ENCODE assay signal across 8 cellular contexts in the genomic region with DNA sequence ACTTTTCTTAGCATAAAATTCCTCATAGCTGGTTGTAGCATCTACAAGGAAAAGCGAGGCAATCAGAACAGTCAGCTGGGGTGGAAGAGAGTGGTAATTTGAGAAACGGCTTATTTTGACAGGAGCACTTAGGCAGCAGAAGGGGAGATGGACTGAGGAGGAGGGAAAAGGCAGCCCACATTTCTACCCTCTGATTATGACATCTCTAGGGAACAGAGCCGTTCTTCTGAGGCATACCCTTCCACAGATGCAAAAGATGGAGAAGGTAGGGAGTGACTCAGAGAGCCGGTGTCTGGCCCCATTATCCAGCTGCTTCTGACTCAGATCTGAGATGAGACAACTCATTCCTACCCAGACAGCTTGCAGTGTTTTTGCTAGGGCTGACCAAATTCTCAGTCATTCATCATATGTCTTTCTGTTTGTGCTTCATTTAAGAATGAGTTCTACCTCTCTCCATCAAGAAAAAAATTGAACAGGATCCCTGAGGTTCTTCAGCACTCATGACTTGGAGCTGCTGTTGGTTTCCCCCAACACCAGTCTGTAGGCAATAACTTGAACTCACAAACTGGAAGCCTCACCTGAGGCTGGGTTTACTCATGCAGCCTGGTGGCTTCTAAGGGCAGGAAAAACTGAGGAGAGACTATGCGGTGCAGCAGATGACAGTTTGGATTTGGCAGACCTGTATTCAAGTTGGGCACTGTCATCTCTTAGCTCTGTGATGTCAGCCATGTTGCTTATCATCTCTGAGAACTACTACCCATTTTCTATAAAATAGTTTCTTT. TPM values are rescaled to one million over a fixed set of nuclear protein-coding genes. Genes with fewer than 3 reads are reported as not detected.
DNase-seq lines count a peak whose midpoint lies in the region; ATAC-seq and TF ChIP-seq lines count a peak whose summit lies in the region.

No MANE protein-coding gene starts in this region.

- CTCF ChIA-PET in activated CD8-positive, alpha-beta T cell treated with anti-CD3 and anti-CD28 coated beads for 36 hours (lab: Charles Lee) = interaction anchor here (1.6 to 2.0 kb wide), 2 partner anchors 39 to 53 kb away, joined by 4 to 6 read pairs; no protein-coding TSS in a partner anchor
- CTCF ChIA-PET in activated CD8-positive, alpha-beta T cell treated with anti-CD3 and anti-CD28 coated beads, Interleukin-2, amount 10 ng/mL, durations not matched to agents 7 days and 5 days (lab: Charles Lee) = no interaction called here

- H3K4me1 Mint-ChIP-seq in activated CD8-positive, alpha-beta T cell treated with anti-CD3 and anti-CD28 coated beads for 36 hours (ENCODE audit: low read depth) = no peaks in the 10 kb centered on the region
- no peaks in the 10 kb centered on the region for H3K4me1 Mint-ChIP-seq in activated CD8-positive, alpha-beta T cell treated with anti-CD3 and anti-CD28 coated beads, Interleukin-2, amount 10 ng/mL, durations not matched to agents 7 days and 5 days (ENCODE audit: low read depth)
- H3K4me1 Mint-ChIP-seq in chondrocyte (ENCODE audit: low read depth) = peaks cover 16% of the 10 kb centered on the region
- no peaks in the 10 kb centered on the region for H3K4me1 Mint-ChIP-seq in progenitor cell of endocrine pancreas (ENCODE audit: low read depth)

- peak; percentile 82 for ATAC-seq in activated CD8-positive, alpha-beta T cell treated with anti-CD3 and anti-CD28 coated beads for 36 hours
- no peak for ATAC-seq in activated CD8-positive, alpha-beta T cell treated with anti-CD3 and anti-CD28 coated beads, Interleukin-2, amount 10 ng/mL, durations not matched to agents 7 days and 5 days
- ATAC-seq in HG03575 (IDR thresholded peaks at IDR 0.05; ENCODE audit: extremely low read depth, insufficient number of reproducible peaks, low FRiP score, unreplicated experiment) = peak; percentile 64
- ATAC-seq in HG03025 (IDR thresholded peaks at IDR 0.05; ENCODE audit: low FRiP score, unreplicated experiment) = no peak

- POLR2A ChIA-PET in activated CD8-positive, alpha-beta T cell treated with anti-CD3 and anti-CD28 coated beads for 36 hours (lab: Charles Lee) = no interaction called here
- POLR2A ChIA-PET in activated CD8-positive, alpha-beta T cell treated with anti-CD3 and anti-CD28 coated beads, Interleukin-2, amount 10 ng/mL, durations not matched to agents 7 days and 5 days (lab: Charles Lee) = no interaction called here

- H3K27ac Mint-ChIP-seq in activated CD8-positive, alpha-beta T cell treated with anti-CD3 and anti-CD28 coated beads for 36 hours = no peak overlapping the region
- H3K27ac Mint-ChIP-seq in activated CD8-positive, alpha-beta T cell treated with anti-CD3 and anti-CD28 coated beads, Interleukin-2, amount 10 ng/mL, durations not matched to agents 7 days and 5 days = no peak overlapping the region
- H3K27ac Mint-ChIP-seq in chondrocyte (ENCODE audit: unreplicated experiment) (peak overlapping the region; percentile 93), progenitor cell of endocrine pancreas (no peak overlapping the region)

- H3K9me3 Mint-ChIP-seq in activated CD8-positive, alpha-beta T cell treated with anti-CD3 and anti-CD28 coated beads for 36 hours = no peaks in the 10 kb centered on the region
- H3K9me3 Mint-ChIP-seq in activated CD8-positive, alpha-beta T cell treated with anti-CD3 and anti-CD28 coated beads, Interleukin-2, amount 10 ng/mL, durations not matched to agents 7 days and 5 days (ENCODE audit: insufficient read depth) = no peaks in the 10 kb centered on the region
- H3K9me3 Mint-ChIP-seq in chondrocyte (ENCODE audit: low read depth) (no peaks in the 10 kb centered on the region), progenitor cell of endocrine pancreas (ENCODE audit: low read depth) (no peaks in the 10 kb centered on the region)

- H3K36me3 Mint-ChIP-seq in activated CD8-positive, alpha-beta T cell treated with anti-CD3 and anti-CD28 coated beads for 36 hours (ENCODE audit: low read depth) = no peaks in the 10 kb centered on the region
- H3K36me3 Mint-ChIP-seq in activated CD8-positive, alpha-beta T cell treated with anti-CD3 and anti-CD28 coated beads, Interleukin-2, amount 10 ng/mL, durations not matched to agents 7 days and 5 days (ENCODE audit: low read depth) = no peaks in the 10 kb centered on the region
- H3K36me3 Mint-ChIP-seq in chondrocyte (ENCODE audit: low read depth) = no peaks in the 10 kb centered on the region
- no peaks in the 10 kb centered on the region for H3K36me3 Mint-ChIP-seq in progenitor cell of endocrine pancreas (ENCODE audit: insufficient read depth)

- DNase-seq in activated CD8-positive, alpha-beta T cell treated with anti-CD3 and anti-CD28 coated beads for 36 hours = peak; percentile 10
- DNase-seq in activated CD8-positive, alpha-beta T cell treated with anti-CD3 and anti-CD28 coated beads, Interleukin-2, amount 10 ng/mL, durations not matched to agents 7 days and 5 days = no peak
- DNase-seq in chondrocyte (ENCODE audit: low spot score) (no peak), SK-N-DZ (ENCODE audit: low spot score) (no peak), progenitor cell of endocrine pancreas (ENCODE audit: low spot score, unreplicated experiment) (no peak)
- peak; percentile 34 for DNase-seq in stimulated activated CD8-positive, alpha-beta memory T cell treated with anti-CD3 and anti-CD28 coated beads, Interleukin-4, amount 100 ng/mL, for 48 hours

- TF ChIP-seq CTCF in activated CD8-positive, alpha-beta T cell treated with anti-CD3 and anti-CD28 coated beads for 36 hours (IDR thresholded peaks at IDR 0.05) = no peak
- no peak for TF ChIP-seq CTCF in chondrocyte (IDR thresholded peaks at IDR 0.05)
- no peak for TF ChIP-seq CTCF in progenitor cell of endocrine pancreas (IDR thresholded peaks at IDR 0.05; ENCODE audit: unreplicated experiment)

- intact Hi-C loops in activated CD8-positive, alpha-beta T cell treated with anti-CD3 and anti-CD28 coated beads for 36 hours (cut with micrococcal nuclease) = no loop called here

- no peak overlapping the region for H3K4me3 Mint-ChIP-seq in activated CD8-positive, alpha-beta T cell treated with anti-CD3 and anti-CD28 coated beads for 36 hours
- H3K4me3 Mint-ChIP-seq in activated CD8-positive, alpha-beta T cell treated with anti-CD3 and anti-CD28 coated beads, Interleukin-2, amount 10 ng/mL, durations not matched to agents 7 days and 5 days = no peak overlapping the region
- H3K4me3 Mint-ChIP-seq in chondrocyte (ENCODE audit: unreplicated experiment) = no peak overlapping the region
- no peak overlapping the region for H3K4me3 Mint-ChIP-seq in progenitor cell of endocrine pancreas (ENCODE audit: low read depth)

- H3K27me3 Mint-ChIP-seq in activated CD8-positive, alpha-beta T cell treated with anti-CD3 and anti-CD28 coated beads for 36 hours = peaks cover 31% of the 10 kb centered on the region
- peaks cover 21% of the 10 kb centered on the region for H3K27me3 Mint-ChIP-seq in activated CD8-positive, alpha-beta T cell treated with anti-CD3 and anti-CD28 coated beads, Interleukin-2, amount 10 ng/mL, durations not matched to agents 7 days and 5 days (ENCODE audit: low read depth)
- no peaks in the 10 kb centered on the region for H3K27me3 Mint-ChIP-seq in chondrocyte (ENCODE audit: low read depth)
- H3K27me3 Mint-ChIP-seq in progenitor cell of endocrine pancreas = peaks cover 57% of the 10 kb centered on the region

RNA-seq across cellular contexts. Expression of gene SEC11C, which starts 15.9 kb away (rescaled TPM):
- total RNA-seq in activated CD8-positive, alpha-beta T cell treated with anti-CD3 and anti-CD28 coated beads for 36 hours = 10 to 100 TPM; 45.7 to 48.8 TPM
- total RNA-seq in activated CD8-positive, alpha-beta T cell treated with anti-CD3 and anti-CD28 coated beads, Interleukin-2, amount 10 ng/mL, durations not matched to agents 7 days and 5 days = 10 to 100 TPM; 49.0 to 52.5 TPM
- total RNA-seq in chondrocyte (27.6 to 51.1 TPM (median 32.8 TPM) in 3 replicates), progenitor cell of endocrine pancreas (86.1 and 91.9 TPM in 2 replicates)
- polyA plus RNA-seq in SK-N-DZ (2014; cell fraction: cytosol; rRNA removed) = 59.3 and 61.8 TPM in 2 replicates
- polyA plus RNA-seq in SK-N-DZ (2014; cell fraction: nucleus; rRNA removed) = 35.2 and 43.3 TPM in 2 replicates

Comparison
In these comparisons a context has a peak if more than half of its experiments do, and no peak if none do; other contexts are left out.
1. ATAC-seq: peak in activated CD8-positive, alpha-beta T cell treated with anti-CD3 and anti-CD28 coated beads for 36 hours (single experiment) and HG03575 (single experiment); none in activated CD8-positive, alpha-beta T cell treated with anti-CD3 and anti-CD28 coated beads, Interleukin-2, amount 10 ng/mL, durations not matched to agents 7 days and 5 days (single experiment) and HG03025 (single experiment).
2. DNase-seq: peak in activated CD8-positive, alpha-beta T cell treated with anti-CD3 and anti-CD28 coated beads for 36 hours (single experiment) and stimulated activated CD8-positive, alpha-beta memory T cell treated with anti-CD3 and anti-CD28 coated beads, Interleukin-4, amount 100 ng/mL, for 48 hours (single experiment); none in activated CD8-positive, alpha-beta T cell treated with anti-CD3 and anti-CD28 coated beads, Interleukin-2, amount 10 ng/mL, durations not matched to agents 7 days and 5 days (single experiment), chondrocyte (single experiment), SK-N-DZ (single experiment) and progenitor cell of endocrine pancreas (single experiment).